19 cellular contexts compared by ENCODE assay signal in the genomic region with DNA sequence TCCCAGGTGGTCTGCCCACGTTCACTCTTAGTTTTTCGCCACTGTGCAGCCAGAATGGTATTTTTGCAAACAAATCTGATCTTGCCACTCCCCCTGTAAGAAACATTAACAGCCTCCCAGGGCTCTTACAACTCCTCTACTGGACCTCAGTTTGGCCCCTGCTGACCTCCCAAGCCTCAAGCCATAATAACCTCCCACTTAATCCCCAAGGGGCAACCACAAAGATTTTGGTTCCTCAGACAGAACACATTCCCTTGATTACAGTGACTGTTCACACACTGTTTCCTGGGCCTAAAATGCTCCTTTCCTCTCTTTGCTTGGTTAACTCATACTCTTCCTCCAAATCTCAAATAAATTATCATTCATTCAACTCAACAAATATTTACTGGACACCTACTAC. TPM values are rescaled to one million over a fixed set of nuclear protein-coding genes. Genes with fewer than 3 reads are reported as not detected.
DNase-seq lines count a peak whose midpoint lies in the region; ATAC-seq, FAIRE-seq and TF ChIP-seq lines count a peak whose summit lies in the region.
"Had no signal": no experiment of that assay in that cellular context is flagged by ENCODE, and none has a peak within 500 bp of the region (broad histone marks: within the 10 kb centered on the region; RNA-seq: fewer than 3 reads in every experiment).

No MANE protein-coding gene starts in this region.

- no peak for TF ChIP-seq POLR2A in sigmoid colon (IDR thresholded peaks at IDR 0.05)
- TF ChIP-seq POLR2A in GM12892 (IDR thresholded peaks at IDR 0.05; ENCODE audit: low read depth, low read length), result no peak

- intact Hi-C loops in sigmoid colon (cut with DNase I), result no loop called here

- H4K5ac ChIP-seq in mesendoderm (ENCODE audit: low read length), result peak overlapping the region; percentile 82

- no peak overlapping the region for H3K9ac ChIP-seq in mesendoderm (ENCODE audit: low read length)

- peak; percentile 2 for DNase-seq in LHCN-M2 (ENCODE audit: low read depth)
- peak; percentile 28 for DNase-seq in amniotic epithelial cell (ENCODE audit: low read depth)
- DNase-seq in mesendoderm, result no peak
- no peak for DNase-seq in activated naive CD4-positive, alpha-beta T cell treated with Interleukin-2 at 50 U/mL for 16 hours
- DNase-seq in sigmoid colon, result no peak
- DNase-seq in GM12892 (ENCODE audit: insufficient read length), result no peak
- DNase-seq: CD4-positive, alpha-beta memory T cell; DMS79 had no signal

- H3K27me3 ChIP-seq in mesendoderm (ENCODE audit: insufficient read depth, low read length, poor library complexity), result no peaks in the 10 kb centered on the region
- peaks cover 0 to 5% (median 0%) of the 10 kb centered on the region in 3 donors for H3K27me3 ChIP-seq in sigmoid colon

- TF ChIP-seq EP300 in sigmoid colon (IDR thresholded peaks at IDR 0.05), result no peak

- FAIRE-seq in GM12892 (lab: Jason Lieb, UNC), result no peak
- FAIRE-seq: A549, GM12891, GM19239, H1 had no signal

- H3K27ac ChIP-seq in mesendoderm (ENCODE audit: low read depth, low read length) (peak overlapping the region; percentile 48), sigmoid colon (no peak overlapping the region)
- H3K27ac ChIP-seq: A549 had no signal

- peak overlapping the region; percentile 62 for H3K18ac ChIP-seq in mesendoderm (ENCODE audit: low read length)

- no peak overlapping the region for H2BK15ac ChIP-seq in mesendoderm (replicated peaks; ENCODE audit: low read depth)

- peak overlapping the region; percentile 69 for H3K56ac ChIP-seq in mesendoderm (ENCODE audit: low read length)

- H3K4me2 ChIP-seq in mesendoderm (ENCODE audit: low read length), result no peak overlapping the region
- H3K4me2 ChIP-seq: A549 had no signal

- H3K4me3 ChIP-seq in mesendoderm (ENCODE audit: low read length) (no peak overlapping the region), sigmoid colon (no peak overlapping the region)
- H3K4me3 ChIP-seq: A549, HAP-1 had no signal

- peak overlapping the region; percentile 92 for H3K4ac ChIP-seq in mesendoderm (ENCODE audit: low read depth, low read length)

- H3K4me1 ChIP-seq in mesendoderm (ENCODE audit: control insufficient read depth, low read depth, low read length) (peaks cover 22% of the 10 kb centered on the region), sigmoid colon (peaks cover 0 to 8% (median 0%) of the 10 kb centered on the region in 4 donors)
- H3K4me1 ChIP-seq: A549, HAP-1 had no signal

- H2BK5ac ChIP-seq in mesendoderm (ENCODE audit: low read length), result peak overlapping the region; percentile 97

- H3K23ac ChIP-seq in mesendoderm (ENCODE audit: low read length), result no peak overlapping the region

- H3K9me3 ChIP-seq in sigmoid colon, result no peaks in the 10 kb centered on the region
- H3K9me3 ChIP-seq: HAP-1 had no signal

- no CpG with 5 or more reads among the region's 2 CpGs for WGBS in mesendoderm (ENCODE audit: extremely low coverage, insufficient coverage, low lambda C conversion rate)
- WGBS in sigmoid colon, 2 donors, result 67 to 82% methylated on average over 2 of the region's 2 CpGs

- H3K36me3 ChIP-seq in mesendoderm (ENCODE audit: control insufficient read depth, insufficient read depth, low read length) (no peaks in the 10 kb centered on the region), sigmoid colon (no peaks in the 10 kb centered on the region)
- H3K36me3 ChIP-seq: HAP-1 had no signal

- no peaks in the 10 kb centered on the region for H3K79me1 ChIP-seq in mesendoderm (ENCODE audit: low read length)

- peak overlapping the region; percentile 69 for H2BK120ac ChIP-seq in mesendoderm (ENCODE audit: low read depth, low read length)

- H4K8ac ChIP-seq in mesendoderm (ENCODE audit: low read depth, low read length), result no peak overlapping the region

- ATAC-seq in HG02610 (IDR thresholded peaks at IDR 0.05; ENCODE audit: unreplicated experiment), result no peak
- ATAC-seq: A549 had no signal

- no peak for TF ChIP-seq CTCF in sigmoid colon (IDR thresholded peaks at IDR 0.05)

- no peaks in the 10 kb centered on the region for H3K79me2 ChIP-seq in mesendoderm (ENCODE audit: control insufficient read depth, insufficient read depth, low read length)

- peak overlapping the region; percentile 96 for H2AK5ac ChIP-seq in mesendoderm (ENCODE audit: low read length)

RNA-seq across cellular contexts. Expression of gene CD300E, which starts 21.5 kb away (rescaled TPM):
- not detected in 2 replicates for total RNA-seq in LHCN-M2 (2014; rRNA removed)
- polyA plus RNA-seq in LHCN-M2 (2012), result not detected
- 0.21 TPM for polyA plus RNA-seq in mesendoderm (2013, experiment 1 of 2)
- polyA plus RNA-seq in mesendoderm (2013, experiment 2 of 2), result 0.21 TPM
- total RNA-seq in sigmoid colon, result 1 to 10 TPM in 1 of 4 donors, under 1 TPM in 3; 0.28 to 2.4 (median 0.69) TPM
- polyA plus RNA-seq in sigmoid colon, result under 1 TPM in 2 of 3 donors, not detected in 1; under 0.01 to 0.92 TPM
- polyA plus RNA-seq in GM12892 (2012; ENCODE audit: missing spikeins), result not detected
- total RNA-seq: CD4-positive, alpha-beta memory T cell; G401; H1; HT1080 had no signal
- polyA plus RNA-seq: A549; AG04450; BJ; CD4-positive, alpha-beta memory T cell; H1 had no signal

RNA-seq across cellular contexts. Expression of gene CD300LD, which starts 52.9 kb away (rescaled TPM):
- total RNA-seq in LHCN-M2 (2014; rRNA removed), result not detected in 2 replicates
- polyA plus RNA-seq in LHCN-M2 (2012), result not detected
- polyA plus RNA-seq in mesendoderm (2013, experiment 1 of 2), result not detected
- polyA plus RNA-seq in mesendoderm (2013, experiment 2 of 2), result not detected
- not detected for total RNA-seq in sigmoid colon
- polyA plus RNA-seq in sigmoid colon, result not detected
- polyA plus RNA-seq in GM12892 (2012; ENCODE audit: missing spikeins), result not detected
- total RNA-seq: CD4-positive, alpha-beta memory T cell; G401; H1; HT1080 had no signal
- polyA plus RNA-seq: A549; AG04450; BJ; CD4-positive, alpha-beta memory T cell; H1; IgD-negative memory B cell had no signal

Comparison
In these comparisons a context has a peak if more than half of its experiments do, and no peak if none do; other contexts are left out.
1. DNase-seq: peak in LHCN-M2 (single experiment) and amniotic epithelial cell (single experiment); none in mesendoderm (single experiment), activated naive CD4-positive, alpha-beta T cell treated with Interleukin-2 at 50 U/mL for 16 hours (single experiment), sigmoid colon (single experiment) and GM12892 (single experiment).